Comparison of ENCODE assay signal across 10 cellular contexts in genomic region chr6:157304840-157305675, GRCh38. TPM values are rescaled to one million over a fixed set of nuclear protein-coding genes. Genes with fewer than 3 reads are reported as not detected.
DNase-seq lines count a peak whose midpoint lies in the region; ATAC-seq and TF ChIP-seq lines count a peak whose summit lies in the region.
"Had no signal": no experiment of that assay in that cellular context is flagged by ENCODE, and none has a peak within 500 bp of the region (broad histone marks: within the 10 kb centered on the region; RNA-seq: fewer than 3 reads in every experiment).

No MANE protein-coding gene starts in this region.

- H3K36me3 ChIP-seq in heart right ventricle (no peaks in the 10 kb centered on the region), gastrocnemius medialis (no peaks in the 10 kb centered on the region), WERI-Rb-1 (no peaks in the 10 kb centered on the region; the same call in none of the 2 replicates)

- H3K27me3 Mint-ChIP-seq in activated CD4-positive, alpha-beta T cell treated with anti-CD3 and anti-CD28 coated beads, Interleukin-2, amount 10 ng/mL, durations not matched to agents 7 days and 5 days: no peaks in the 10 kb centered on the region

- H3K4me3 ChIP-seq in heart right ventricle (peak overlapping the region in 7 of 10 donors; percentile 3 to 38 (median 18)), gastrocnemius medialis (peak overlapping the region in 2 of 4 donors; percentile 16 to 19), WERI-Rb-1 (ENCODE audit: low read depth, low read length) (no peak overlapping the region)

- peaks cover 7% of the 10 kb centered on the region for H3K4me1 Mint-ChIP-seq in activated CD4-positive, alpha-beta T cell treated with anti-CD3 and anti-CD28 coated beads, Interleukin-2, amount 10 ng/mL, durations not matched to agents 7 days and 5 days

- POLR2A ChIA-PET in activated CD4-positive, alpha-beta T cell treated with anti-CD3 and anti-CD28 coated beads, Interleukin-2, amount 10 ng/mL, durations not matched to agents 7 days and 5 days (lab: Charles Lee): no interaction called here

- H3K9me3 ChIP-seq in heart right ventricle: no peaks in the 10 kb centered on the region
- no peaks in the 10 kb centered on the region for H3K9me3 ChIP-seq in gastrocnemius medialis
- no peaks in the 10 kb centered on the region for H3K9me3 ChIP-seq in WERI-Rb-1 (ENCODE audit: severe bottlenecking)

- no peak overlapping the region for H3K4me3 Mint-ChIP-seq in activated CD4-positive, alpha-beta T cell treated with anti-CD3 and anti-CD28 coated beads, Interleukin-2, amount 10 ng/mL, durations not matched to agents 7 days and 5 days

- no peak for TF ChIP-seq POLR2A in gastrocnemius medialis (IDR thresholded peaks at IDR 0.05)

- H3K4me1 ChIP-seq in heart right ventricle (peaks cover 0 to 75% (median 44%) of the 10 kb centered on the region in 9 donors), gastrocnemius medialis (peaks cover 22 to 36% of the 10 kb centered on the region in 2 donors)

- no peaks in the 10 kb centered on the region for H3K36me3 Mint-ChIP-seq in activated CD4-positive, alpha-beta T cell treated with anti-CD3 and anti-CD28 coated beads, Interleukin-2, amount 10 ng/mL, durations not matched to agents 7 days and 5 days (ENCODE audit: low read depth)

- H3K27ac ChIP-seq in heart right ventricle (peak overlapping the region in 9 of 10 donors; percentile 32 to 77 (median 63)), gastrocnemius medialis (peak overlapping the region; percentile 44 to 60 (median 50)), WERI-Rb-1 (no peak overlapping the region)

- ATAC-seq in GM19043 (IDR thresholded peaks at IDR 0.05; ENCODE audit: low read depth, unreplicated experiment) (peak; percentile 55), heart right ventricle (peak; percentile 59 to 81 (median 71)), gastrocnemius medialis (peak; percentile 40 to 67), GM21390 (IDR thresholded peaks at IDR 0.05; ENCODE audit: unreplicated experiment) (no peak), GM18520 (IDR thresholded peaks at IDR 0.05; ENCODE audit: unreplicated experiment) (no peak)

- no peak for TF ChIP-seq CTCF in heart right ventricle (IDR thresholded peaks at IDR 0.05)
- TF ChIP-seq CTCF in gastrocnemius medialis (IDR thresholded peaks at IDR 0.05 in 4 of 5, conservative IDR thresholded peaks at IDR 0.05 in 1 of 5): no peak
- TF ChIP-seq CTCF in WERI-Rb-1 (IDR thresholded peaks at IDR 0.05; ENCODE audit: low read depth, low read length): no peak

- peak; percentile 85 for DNase-seq in SKM-1 treated with dmso at 0.1 percent for 144 hours (lab: John Stamatoyannopoulos, UW; ENCODE audit: unreplicated experiment)
- DNase-seq in heart right ventricle: no peak
- no peak for DNase-seq in gastrocnemius medialis
- no peak for DNase-seq in activated CD4-positive, alpha-beta T cell treated with anti-CD3 and anti-CD28 coated beads, Interleukin-2, amount 10 ng/mL, durations not matched to agents 7 days and 5 days
- no peak for DNase-seq in WERI-Rb-1
- DNase-seq: activated naive CD4-positive, alpha-beta T cell; T-helper 1 cell had no signal

- intact Hi-C loops in heart right ventricle (cut with DNase I): no loop called here
- intact Hi-C loops in gastrocnemius medialis (cut with DNase I; ENCODE audit: low total_unique reads): no loop called here

- H3K27ac Mint-ChIP-seq in activated CD4-positive, alpha-beta T cell treated with anti-CD3 and anti-CD28 coated beads, Interleukin-2, amount 10 ng/mL, durations not matched to agents 7 days and 5 days: no peak overlapping the region

- no peaks in the 10 kb centered on the region for H3K9me3 Mint-ChIP-seq in activated CD4-positive, alpha-beta T cell treated with anti-CD3 and anti-CD28 coated beads, Interleukin-2, amount 10 ng/mL, durations not matched to agents 7 days and 5 days

- WGBS in heart right ventricle, 2 donors: 43 to 54% methylated on average over 13 of the region's 13 CpGs

- CTCF ChIA-PET in activated CD4-positive, alpha-beta T cell treated with anti-CD3 and anti-CD28 coated beads, Interleukin-2, amount 10 ng/mL, durations not matched to agents 7 days and 5 days (lab: Charles Lee): no interaction called here

- in situ Hi-C loops in gastrocnemius medialis (cut with MboI; ENCODE audit: low sequenced_read_pairs in 4 of 4): no loop called here

- H3K27me3 ChIP-seq in heart right ventricle: no peaks in the 10 kb centered on the region
- H3K27me3 ChIP-seq in gastrocnemius medialis: no peaks in the 10 kb centered on the region
- H3K27me3 ChIP-seq in WERI-Rb-1 (ENCODE audit: insufficient read depth, low read depth, severe bottlenecking): no peaks in the 10 kb centered on the region

RNA-seq across cellular contexts. Expression of gene TMEM242, which starts 18.3 kb away (rescaled TPM):
- total RNA-seq in heart right ventricle: 10 to 100 TPM; 12.5 to 18.7 (median 16.7) TPM
- 10 to 100 TPM in 1 of 2 donors, 1 to 10 TPM in 1; 8.9 to 14.2 TPM for polyA plus RNA-seq in heart right ventricle
- total RNA-seq in gastrocnemius medialis: 1 to 10 TPM; 3.9 to 7.7 (median 6.3) TPM
- total RNA-seq in activated CD4-positive, alpha-beta T cell treated with anti-CD3 and anti-CD28 coated beads, Interleukin-2, amount 10 ng/mL, durations not matched to agents 7 days and 5 days: 1 to 10 TPM; 7.9 to 9.0 TPM

Comparison
In these comparisons a context has a peak if more than half of its experiments do, and no peak if none do; other contexts are left out.
1. ATAC-seq: peak in GM19043 (single experiment), heart right ventricle (8 of 8) and gastrocnemius medialis (2 of 2); none in GM21390 (single experiment) and GM18520 (single experiment).